Comparison of ENCODE assay signal across 8 cellular contexts in genomic region chr14:60721331-60722162, GRCh38. TPM values are rescaled to one million over a fixed set of nuclear protein-coding genes. Genes with fewer than 3 reads are reported as not detected.
A peak's percentile ranks its signal among the peaks of the same experiment; 100 is the strongest.
DNase-seq lines count a peak whose midpoint lies in the region; ATAC-seq, FAIRE-seq and TF ChIP-seq lines count a peak whose summit lies in the region.

No MANE protein-coding gene starts in this region.

- TF ChIP-seq CTCF in CD8-positive, alpha-beta T cell (IDR thresholded peaks at IDR 0.05), result no peak
- TF ChIP-seq CTCF in mammary epithelial cell (conservative IDR thresholded peaks at IDR 0.05 in 1 of 2, IDR thresholded peaks at IDR 0.05 in 1 of 2; ENCODE audit: extremely low read depth in 1 of 2, insufficient read depth in 1 of 2, low read depth in 1 of 2, low read length in 2 of 2), result peak; percentile 17 to 62
- TF ChIP-seq CTCF in keratinocyte (optimal IDR thresholded peaks at IDR 0.05 in 1 of 3, IDR thresholded peaks at IDR 0.05 in 1 of 3, conservative IDR thresholded peaks at IDR 0.05 in 1 of 3; ENCODE audit: extremely low read depth in 1 of 3, insufficient read depth in 2 of 3, low read length in 3 of 3), result peak; percentile 37 to 66 (median 56)

- no peak overlapping the region for H3K27ac ChIP-seq in CD8-positive, alpha-beta T cell (ENCODE audit: low read depth, low read length)
- H3K27ac ChIP-seq in mammary epithelial cell (ENCODE audit: insufficient read depth, low read depth, low read length), result peak overlapping the region; percentile 40
- peak overlapping the region; percentile 80 for H3K27ac ChIP-seq in keratinocyte (ENCODE audit: control insufficient read depth, insufficient read depth, low read length)

- FAIRE-seq in keratinocyte (lab: Jason Lieb, UNC), result no peak

- no peaks in the 10 kb centered on the region for H3K9me3 ChIP-seq in CD8-positive, alpha-beta T cell (ENCODE audit: low read length)
- H3K9me3 ChIP-seq in mammary epithelial cell (replicated peaks; ENCODE audit: insufficient read depth, low read length) (no peaks in the 10 kb centered on the region), keratinocyte (ENCODE audit: control insufficient read depth, low read depth, low read length) (no peaks in the 10 kb centered on the region)

- H3K4me3 ChIP-seq in CD8-positive, alpha-beta T cell (ENCODE audit: low read depth, low read length), result peak overlapping the region; percentile 68
- H3K4me3 ChIP-seq in mammary epithelial cell (replicated peaks in 1 of 3; ENCODE audit: insufficient read depth in 1 of 3, low read depth in 2 of 3, low read length in 3 of 3) (peak overlapping the region; percentile 52 to 92 (median 71)), keratinocyte (ENCODE audit: control insufficient read depth in 2 of 3, extremely low read depth in 1 of 3, insufficient read depth in 2 of 3, low read depth in 1 of 3, low read length in 3 of 3) (peak overlapping the region; percentile 61 to 97 (median 86))

- peak overlapping the region; percentile 72 for H3K9ac ChIP-seq in mammary epithelial cell (ENCODE audit: insufficient read depth, low read length)
- peak overlapping the region; percentile 82 for H3K9ac ChIP-seq in keratinocyte (ENCODE audit: control insufficient read depth, extremely low read depth, insufficient read depth, low read length)

- dilution Hi-C loops in mammary epithelial cell (cut with HindIII; ENCODE audit: low sequenced_read_pairs) (no loop called here), keratinocyte (cut with MboI; ENCODE audit: extremely low pct_ligation_motif_present, low sequenced_read_pairs) (no loop called here)

- H2AFZ ChIP-seq in mammary epithelial cell (ENCODE audit: low read depth, low read length), result peak overlapping the region; percentile 92
- H2AFZ ChIP-seq in keratinocyte (ENCODE audit: control insufficient read depth, low read length), result peak overlapping the region; percentile 90

- BruUV-seq in mammary epithelial cell (replicated peaks; lab: Mats Ljungman, UMichigan), result no TSS peak

- peaks cover 14% of the 10 kb centered on the region for H3K4me1 ChIP-seq in CD8-positive, alpha-beta T cell (ENCODE audit: insufficient read depth, low read length)
- H3K4me1 ChIP-seq in mammary epithelial cell (ENCODE audit: insufficient read depth, low read length) (peaks cover 5% of the 10 kb centered on the region), keratinocyte (ENCODE audit: control insufficient read depth, extremely low read depth, insufficient read depth, low read length) (peaks cover 4% of the 10 kb centered on the region)

- H3K4me1 Mint-ChIP-seq in CD8-positive, alpha-beta T cell (ENCODE audit: low read depth), result peaks cover 21% of the 10 kb centered on the region

- H3K36me3 Mint-ChIP-seq in CD8-positive, alpha-beta T cell, result no peaks in the 10 kb centered on the region

- H3K9me3 Mint-ChIP-seq in CD8-positive, alpha-beta T cell, result no peaks in the 10 kb centered on the region

- no peak overlapping the region for H3K27ac Mint-ChIP-seq in CD8-positive, alpha-beta T cell

- peak overlapping the region; percentile 95 for H3K4me2 ChIP-seq in mammary epithelial cell (ENCODE audit: insufficient read depth, low read depth, low read length)
- peak overlapping the region; percentile 92 for H3K4me2 ChIP-seq in keratinocyte (ENCODE audit: control insufficient read depth, extremely low read depth, insufficient read depth, low read depth, low read length)

- H3K27me3 ChIP-seq in CD8-positive, alpha-beta T cell (ENCODE audit: insufficient read depth, low read length), result peaks cover 41% of the 10 kb centered on the region
- H3K27me3 ChIP-seq in mammary epithelial cell (ENCODE audit: insufficient read depth, low read length) (no peaks in the 10 kb centered on the region), keratinocyte (ENCODE audit: control insufficient read depth, extremely low read depth, insufficient read depth, low read length) (no peaks in the 10 kb centered on the region)

- no peaks in the 10 kb centered on the region for H3K36me3 ChIP-seq in CD8-positive, alpha-beta T cell (ENCODE audit: insufficient read depth, low read length)
- H3K36me3 ChIP-seq in mammary epithelial cell (ENCODE audit: insufficient read depth, low read length) (peaks cover 13% of the 10 kb centered on the region), keratinocyte (ENCODE audit: control insufficient read depth in 2 of 2, extremely low read depth in 1 of 2, insufficient read depth in 2 of 2, low read length in 2 of 2) (peaks cover 1 to 11% of the 10 kb centered on the region in 2 experiments)

- WGBS in mammary epithelial cell (ENCODE audit: low coverage, missing lambda C conversion rate), result 9% methylated on average over 5 of the region's 74 CpGs

- POLR2A ChIA-PET in CD8-positive, alpha-beta T cell (lab: Charles Lee), result no interaction called here

- CTCF ChIA-PET in CD8-positive, alpha-beta T cell (lab: Charles Lee), result interaction anchor here (0.9 to 2.1 kb wide), 2 partner anchors 8 to 12 kb away, joined by 3 to 6 read pairs; no protein-coding TSS in a partner anchor
- CTCF ChIA-PET in mammary epithelial cell (lab: Charles Lee; ENCODE audit: low non-redundant PET), result interaction anchor here (0.8 kb wide), 1 partner anchor 93 kb away, joined by 5 read pairs; no protein-coding TSS in a partner anchor

- in situ Hi-C loops in mammary epithelial cell (cut with MboI; ENCODE audit: low sequenced_read_pairs in 2 of 2), result loop anchor here in 1 of 2 donors (10.0 kb wide), 1 partner anchor 303 kb away; no protein-coding TSS in a partner anchor

- H3K79me2 ChIP-seq in mammary epithelial cell (ENCODE audit: insufficient read depth, low read length) (peaks cover 50% of the 10 kb centered on the region), keratinocyte (ENCODE audit: control insufficient read depth, insufficient read depth, low read length) (peaks cover 21% of the 10 kb centered on the region)

- H3K4me3 Mint-ChIP-seq in CD8-positive, alpha-beta T cell, result peak overlapping the region; percentile 89

- peak; percentile 65 for ATAC-seq in CD8-positive, alpha-beta T cell
- ATAC-seq in HG03280 (IDR thresholded peaks at IDR 0.05; ENCODE audit: unreplicated experiment) (peak; percentile 41), HG03039 (IDR thresholded peaks at IDR 0.05; ENCODE audit: unreplicated experiment) (no peak)

- DNase-seq in CD8-positive, alpha-beta T cell, result peak in 6 of 7 experiments; percentile 30 to 79 (median 61)
- DNase-seq in T1000 (lab: John Stamatoyannopoulos, UW), result peak; percentile 52
- peak; percentile 64 for DNase-seq in mammary epithelial cell
- no peak for DNase-seq in keratinocyte (ENCODE audit: low read depth, low spot score)
- DNase-seq in stimulated activated CD4-positive, alpha-beta T cell treated with anti-CD3 and anti-CD28 coated beads, Interleukin-2, amount 100 ng/mL, for 4 hours (ENCODE audit: low read depth), result peak; percentile 76
- no peak for DNase-seq in GM19240 (ENCODE audit: insufficient read length, low spot score)

- H4K20me1 ChIP-seq in mammary epithelial cell (ENCODE audit: insufficient read depth, low read length), result no peaks in the 10 kb centered on the region
- H4K20me1 ChIP-seq in keratinocyte (ENCODE audit: control insufficient read depth, extremely low read depth, insufficient read depth, low read length), result no peaks in the 10 kb centered on the region

- H3K9me1 ChIP-seq in keratinocyte (ENCODE audit: control insufficient read depth, extremely low read depth, insufficient read depth, low read length), result no peaks in the 10 kb centered on the region

- intact Hi-C loops in CD8-positive, alpha-beta T cell (cut with DNase I, micrococcal nuclease), result loop anchor here in 1 of 2 experiments (5.0 to 10.0 kb wide), 2 partner anchors 261 to 533 kb away; partner anchors contain the start of genes SLC38A6 and TRMT5
- intact Hi-C loops in mammary epithelial cell (cut with micrococcal nuclease), result loop anchor here (2.0 to 5.0 kb wide), 6 partner anchors 35 to 531 kb away; no protein-coding TSS in a partner anchor

- peaks cover 59% of the 10 kb centered on the region for H3K27me3 Mint-ChIP-seq in CD8-positive, alpha-beta T cell (ENCODE audit: low read depth)

RNA-seq across cellular contexts. Expression of gene SIX4, which starts 2.6 kb away (rescaled TPM):
- total RNA-seq in CD8-positive, alpha-beta T cell, result not detected
- total RNA-seq in mammary epithelial cell, result 10 to 100 TPM; 10.7 to 13.2 TPM
- polyA plus RNA-seq in mammary epithelial cell (4.2 TPM), keratinocyte (2.5 to 4.5 TPM (median 4.0 TPM) in 3 replicates)
- polyA minus RNA-seq in mammary epithelial cell (17.6 TPM), keratinocyte (4.7 to 8.3 TPM (median 5.8 TPM) in 3 replicates)
- 0.80 TPM for polyA plus RNA-seq in keratinocyte (2011; ENCODE audit: low read depth)
- 1.6 and 2.5 TPM in 2 replicates for polyA plus RNA-seq in keratinocyte (2011; cell fraction: cytosol; rRNA removed)
- polyA plus RNA-seq in keratinocyte (2011; cell fraction: nucleus; rRNA removed), result 3.3 and 3.4 TPM in 2 replicates
- polyA plus RNA-seq in keratinocyte (2012; ENCODE audit: low replicate concordance), result 1.1 and 3.0 TPM in 2 replicates
- 3.8 TPM for polyA minus RNA-seq in keratinocyte (2011; cell fraction: cytosol; rRNA and poly(A)+ RNA removed)
- 2.5 and 4.2 TPM in 2 replicates for polyA minus RNA-seq in keratinocyte (2011; cell fraction: nucleus; rRNA and poly(A)+ RNA removed)

RNA-seq across cellular contexts. Expression of gene MNAT1, which starts 13.0 kb away (rescaled TPM):
- 10 to 100 TPM; 12.0 to 14.5 TPM for total RNA-seq in CD8-positive, alpha-beta T cell
- 10 to 100 TPM; 61.5 to 68.4 TPM for total RNA-seq in mammary epithelial cell
- polyA plus RNA-seq in mammary epithelial cell, result 44.5 TPM
- 54.7 TPM for polyA minus RNA-seq in mammary epithelial cell
- 52.1 to 79.5 TPM (median 63.9 TPM) in 3 replicates for polyA plus RNA-seq in keratinocyte
- 123 TPM for polyA plus RNA-seq in keratinocyte (2011; ENCODE audit: low read depth)
- polyA plus RNA-seq in keratinocyte (2011; cell fraction: cytosol; rRNA removed), result 56.5 and 109 TPM in 2 replicates
- 52.4 and 61.8 TPM in 2 replicates for polyA plus RNA-seq in keratinocyte (2011; cell fraction: nucleus; rRNA removed)
- polyA plus RNA-seq in keratinocyte (2012; ENCODE audit: low replicate concordance), result 39.6 and 52.1 TPM in 2 replicates
- 18.1 to 50.0 TPM (median 23.2 TPM) in 3 replicates for polyA minus RNA-seq in keratinocyte
- 41.1 TPM for polyA minus RNA-seq in keratinocyte (2011; cell fraction: cytosol; rRNA and poly(A)+ RNA removed)
- 28.0 and 57.9 TPM in 2 replicates for polyA minus RNA-seq in keratinocyte (2011; cell fraction: nucleus; rRNA and poly(A)+ RNA removed)

Comparison
In these comparisons a context has a peak if more than half of its experiments do, and no peak if none do; other contexts are left out.
1. DNase-seq: peak in CD8-positive, alpha-beta T cell (6 of 7), T1000 (single experiment), mammary epithelial cell (single experiment) and stimulated activated CD4-positive, alpha-beta T cell treated with anti-CD3 and anti-CD28 coated beads, Interleukin-2, amount 100 ng/mL, for 4 hours (single experiment); none in keratinocyte (single experiment) and GM19240 (single experiment).
2. RNA of gene SIX4, which starts 2.6 kb away (total RNA-seq): 10.7 to 13.2 TPM in mammary epithelial cell; not detected in CD8-positive, alpha-beta T cell; every median in the first group is over 10 times any median in the second.
3. RNA of gene MNAT1, which starts 13.0 kb away (total RNA-seq): 61.5 to 68.4 TPM in mammary epithelial cell; 12.0 to 14.5 TPM in CD8-positive, alpha-beta T cell; every median in the first group is over 4 times any median in the second.
4. Peak in every context shown above with its lines, with median percentiles within 50 percentile points of each other: H3K4me3 ChIP-seq.